11 cellular contexts compared by ENCODE assay signal in genomic region chr2:215784371-215784783, GRCh38.
DNase-seq lines count a peak whose midpoint lies in the region; ATAC-seq and TF ChIP-seq lines count a peak whose summit lies in the region.
"Had no signal": no experiment of that assay in that cellular context is flagged by ENCODE, and none has a peak within 500 bp of the region (broad histone marks: within the 10 kb centered on the region; RNA-seq: fewer than 3 reads in every experiment).

No MANE protein-coding gene starts in this region.

- no peaks in the 10 kb centered on the region for H4K20me1 ChIP-seq in IMR-90 (ENCODE audit: insufficient read depth, low read length)

- in situ Hi-C loops in IMR-90 (cut with MboI; ENCODE audit: low sequenced_read_pairs): no loop called here

- H3K9me3 Mint-ChIP-seq in activated T-cell treated with anti-CD3 and anti-CD28 coated beads, Interleukin-2, amount 50 U/mL, for 4 hours: no peaks in the 10 kb centered on the region
- H3K9me3 Mint-ChIP-seq: dendritic cell treated with granulocyte-macrophage colony-stimulating factor and Interleukin-4, amounts not matched to agents 40 ng/mL and 50 ng/mL, for 4 days had no signal

- H2AK9ac ChIP-seq in IMR-90 (replicated peaks; ENCODE audit: low read depth, low read length, poor library complexity): peak overlapping the region; percentile 32

- H3K4me1 Mint-ChIP-seq in activated T-cell treated with anti-CD3 and anti-CD28 coated beads, Interleukin-2, amount 50 U/mL, for 4 hours (ENCODE audit: low read depth): no peaks in the 10 kb centered on the region
- H3K4me1 Mint-ChIP-seq: B cell had no signal

- peak overlapping the region; percentile 88 for H3K4ac ChIP-seq in IMR-90 (ENCODE audit: low read depth, low read length)

- H2AFZ ChIP-seq in IMR-90 (replicated peaks; ENCODE audit: low read length, poor library complexity): peak overlapping the region; percentile 68

- POLR2A ChIA-PET in IMR-90 (lab: Charles Lee; ENCODE audit: unreplicated experiment): interaction anchor here (0.6 kb wide), 1 partner anchor 12 kb away, joined by 3 read pairs; no protein-coding TSS in a partner anchor

- H3K27ac ChIP-seq in IMR-90 (ENCODE audit: insufficient read depth, low read length): peak overlapping the region; percentile 95
- peak overlapping the region; percentile 59 for H3K27ac ChIP-seq in muscle layer of duodenum (ENCODE audit: low read length)

- CTCF ChIA-PET in IMR-90 (lab: Yijun Ruan, JAX): interaction anchor here (0.9 to 1.3 kb wide), 3 partner anchors 44 to 247 kb away, joined by 3 to 4 read pairs (median 3); no protein-coding TSS in a partner anchor

- dilution Hi-C loops in IMR-90 (cut with HindIII; ENCODE audit: low sequenced_read_pairs, unreplicated experiment): no loop called here

- no peak for TF ChIP-seq RAD21 in IMR-90 (IDR thresholded peaks at IDR 0.05; ENCODE audit: low read length)

- peak overlapping the region; percentile 41; the same call in 1 of the 2 replicates for H3K9ac ChIP-seq in IMR-90 (ENCODE audit: low read depth, low read length)

- peak overlapping the region; percentile 54 to 91 for H4K8ac ChIP-seq in IMR-90 (ENCODE audit: low read depth in 2 of 2, low read length in 2 of 2)

- DNase-seq in A172 (ENCODE audit: low spot score) (peak; percentile 26), IMR-90 (peak; percentile 90), epidermal melanocyte (ENCODE audit: insufficient read length, low spot score) (peak; percentile 71), H7 (no peak), amygdala (lab: John Stamatoyannopoulos, UW) (no peak)
- no peak for DNase-seq in activated T-cell treated with anti-CD3 and anti-CD28 coated beads, Interleukin-2, amount 50 U/mL, for 4 hours
- no peak for DNase-seq in activated naive CD4-positive, alpha-beta T cell treated with Interleukin-2 at 50 U/mL for 16 hours
- DNase-seq: posterior cingulate gyrus had no signal

- H3K23ac ChIP-seq in IMR-90 (ENCODE audit: low read depth, low read length): peak overlapping the region; percentile 85

- H3K4me2 ChIP-seq in IMR-90 (ENCODE audit: low read depth, low read length): peak overlapping the region; percentile 58

- peak overlapping the region; percentile 98 for H3K18ac ChIP-seq in IMR-90 (ENCODE audit: low read depth, low read length)

- H3K4me3 ChIP-seq in IMR-90 (ENCODE audit: insufficient read depth, low read depth, low read length) (no peak overlapping the region), muscle layer of duodenum (ENCODE audit: low read depth in 1 of 2, low read length in 2 of 2) (peak overlapping the region in 1 of 2 donors; percentile 3), H7 (ENCODE audit: insufficient read depth, low read depth, low read length) (no peak overlapping the region)

- H3K79me1 ChIP-seq in IMR-90 (ENCODE audit: low read depth in 1 of 2, low read length in 2 of 2): no peaks in the 10 kb centered on the region

- H4K5ac ChIP-seq in IMR-90 (ENCODE audit: low read depth, low read length): peak overlapping the region; percentile 96

- H3K9me3 ChIP-seq in IMR-90 (ENCODE audit: control insufficient read depth, insufficient read depth, low read length): no peaks in the 10 kb centered on the region; the same call in 1 of the 2 replicates
- no peaks in the 10 kb centered on the region for H3K9me3 ChIP-seq in muscle layer of duodenum (ENCODE audit: control insufficient read depth in 1 of 2, low read length in 2 of 2)

- 0% methylated on average over 1 of the region's 3 CpGs; no CpG with 5 or more reads in 1 of the 2 experiments for WGBS in IMR-90 (ENCODE audit: extremely low coverage in 2 of 2, insufficient read length in 1 of 2), 2 experiments

- H2BK5ac ChIP-seq in IMR-90 (ENCODE audit: low read depth, low read length, poor library complexity, severe bottlenecking): peak overlapping the region; percentile 86

- peak overlapping the region; percentile 81; the same call in 1 of the 3 replicates for H2BK15ac ChIP-seq in IMR-90 (ENCODE audit: low read depth, low read length)

- ATAC-seq in IMR-90 (ENCODE audit: low read depth): peak; percentile 87
- ATAC-seq in activated T-cell treated with anti-CD3 and anti-CD28 coated beads, Interleukin-2, amount 50 U/mL, for 4 hours: no peak

- peak overlapping the region; percentile 51; the same call in 1 of the 2 replicates for H2AK5ac ChIP-seq in IMR-90 (ENCODE audit: low read depth, low read length)

- H3K36me3 ChIP-seq in IMR-90 (ENCODE audit: control insufficient read depth, insufficient read depth, low read length): no peaks in the 10 kb centered on the region
- H3K36me3 ChIP-seq in muscle layer of duodenum (ENCODE audit: control insufficient read depth in 1 of 2, insufficient read depth in 2 of 2, low read length in 2 of 2): no peaks in the 10 kb centered on the region
- no peaks in the 10 kb centered on the region for H3K36me3 ChIP-seq in H7 (replicated peaks; ENCODE audit: control insufficient read depth, insufficient read depth, low read length)

- H3K14ac ChIP-seq in IMR-90 (replicated peaks; ENCODE audit: low read depth, low read length): peak overlapping the region; percentile 82

- H2BK20ac ChIP-seq in IMR-90 (ENCODE audit: low read depth, low read length): peak overlapping the region; percentile 95

- H3K4me1 ChIP-seq in IMR-90 (ENCODE audit: control insufficient read depth, insufficient read depth, low read length): peaks cover 9% of the 10 kb centered on the region
- H3K4me1 ChIP-seq in muscle layer of duodenum (ENCODE audit: control insufficient read depth in 1 of 2, insufficient read depth in 2 of 2, low read length in 2 of 2): peaks cover 0 to 14% of the 10 kb centered on the region in 2 donors

- TF ChIP-seq POLR2A in IMR-90 (IDR thresholded peaks at IDR 0.05; ENCODE audit: low read depth, low read length): no peak

- H3K27me3 ChIP-seq in IMR-90 (ENCODE audit: control insufficient read depth, insufficient read depth, low read length) (no peaks in the 10 kb centered on the region), muscle layer of duodenum (ENCODE audit: low read depth, low read length) (no peaks in the 10 kb centered on the region), H7 (ENCODE audit: control insufficient read depth, insufficient read depth, low read length) (no peaks in the 10 kb centered on the region)

- BruUV-seq in IMR-90 (replicated peaks; lab: Mats Ljungman, UMichigan): no TSS peak

- TF ChIP-seq CTCF in IMR-90 (conservative IDR thresholded peaks at IDR 0.05; ENCODE audit: low read depth, low read length): no peak

- peaks cover 2% of the 10 kb centered on the region for H3K27me3 Mint-ChIP-seq in activated T-cell treated with anti-CD3 and anti-CD28 coated beads, Interleukin-2, amount 50 U/mL, for 4 hours (ENCODE audit: low read depth)

- H3K9me1 ChIP-seq in IMR-90 (ENCODE audit: insufficient read depth, low read length): 0 out of 2 replicates have a peak, but pooled peaks cover 2% of the 10 kb centered on the region

- intact Hi-C loops in IMR-90 (cut with micrococcal nuclease): loop anchor here (5.0 kb wide), 1 partner anchor 347 kb away; the partner anchor contains the start of gene FN1

- peak overlapping the region; percentile 94 for H4K91ac ChIP-seq in IMR-90 (ENCODE audit: insufficient read depth, low read depth, low read length)

- no peaks in the 10 kb centered on the region for H3K36me3 Mint-ChIP-seq in activated T-cell treated with anti-CD3 and anti-CD28 coated beads, Interleukin-2, amount 50 U/mL, for 4 hours (ENCODE audit: insufficient read depth)

- peak overlapping the region; percentile 96 for H2BK120ac ChIP-seq in IMR-90 (ENCODE audit: low read depth, low read length)

- H3K56ac ChIP-seq in IMR-90 (ENCODE audit: extremely low read depth, insufficient read depth, low read length): peak overlapping the region; percentile 53; the same call in 1 of the 2 replicates

- no peak overlapping the region for H3K4me3 Mint-ChIP-seq in activated T-cell treated with anti-CD3 and anti-CD28 coated beads, Interleukin-2, amount 50 U/mL, for 4 hours
- H3K4me3 Mint-ChIP-seq: B cell; dendritic cell treated with granulocyte-macrophage colony-stimulating factor and Interleukin-4, amounts not matched to agents 40 ng/mL and 50 ng/mL, for 4 days had no signal

TF ChIP-seq in IMR-90, 13 proteins besides CTCF, POLR2A, EP300 and RAD21:
- TF ChIP-seq NFE2L2 (IDR thresholded peaks at IDR 0.05; ENCODE audit: low read depth, low read length): peak; percentile 76
- no peak for TF ChIP-seq RCOR1 (IDR thresholded peaks at IDR 0.05; ENCODE audit: insufficient replicate concordance, low read length)
- no peak for TF ChIP-seq USF2 (IDR thresholded peaks at IDR 0.05; ENCODE audit: low read depth, low read length)
- TF ChIP-seq MAFK (IDR thresholded peaks at IDR 0.05; ENCODE audit: low read depth, low read length): peak; percentile 63
TF ChIP-seq in IMR-90: peak in this region for 2.

Comparison
In these comparisons a context has a peak if more than half of its experiments do, and no peak if none do; other contexts are left out.
1. DNase-seq: peak in A172 (single experiment), IMR-90 (single experiment) and epidermal melanocyte (single experiment); none in activated T-cell treated with anti-CD3 and anti-CD28 coated beads, Interleukin-2, amount 50 U/mL, for 4 hours (single experiment), H7 (single experiment), amygdala (0 of 56) and activated naive CD4-positive, alpha-beta T cell treated with Interleukin-2 at 50 U/mL for 16 hours (single experiment).